Comparison of ENCODE assay signal across 20 cellular contexts in genomic region chr4:132488555-132488954, GRCh38.
A peak's percentile ranks its signal among the peaks of the same experiment; 100 is the strongest.
DNase-seq lines count a peak whose midpoint lies in the region; ATAC-seq, FAIRE-seq and TF ChIP-seq lines count a peak whose summit lies in the region.
"Had no signal": no experiment of that assay in that cellular context is flagged by ENCODE, and none has a peak within 500 bp of the region (broad histone marks: within the 10 kb centered on the region; RNA-seq: fewer than 3 reads in every experiment).

No MANE protein-coding gene starts in this region.

- H3K18ac ChIP-seq in H1 (ENCODE audit: extremely low read depth, low read length), result no peak overlapping the region

- CTCF ChIA-PET in HEK293 (lab: Yijun Ruan, JAX), result no interaction called here
- CTCF ChIA-PET in H1 (lab: Charles Lee; ENCODE audit: partially characterized antibody), result no interaction called here

- no peaks in the 10 kb centered on the region for H3K79me1 ChIP-seq in H1 (ENCODE audit: low read depth, low read length)

- 91% methylated on average over 3 of the region's 3 CpGs; no CpG with 5 or more reads in 1 of the 2 experiments for WGBS in H1 (ENCODE audit: extremely low coverage in 1 of 2, insufficient coverage in 1 of 2, insufficient read length in 1 of 2, insufficient replicate concordance in 2 of 2, low coverage in 1 of 2, low lambda C conversion rate in 2 of 2, missing lambda C conversion rate in 1 of 2), 2 experiments

- H2BK20ac ChIP-seq in H1 (ENCODE audit: low read length), result no peak overlapping the region

- no peak overlapping the region for H3K27ac ChIP-seq in HEK293 (ENCODE audit: extremely low read depth, low read depth, low read length)
- H3K27ac ChIP-seq in H1 (ENCODE audit: low read depth, low read length), result no peak overlapping the region
- H3K27ac ChIP-seq in iPS-20b (ENCODE audit: low read length), result no peak overlapping the region
- H3K27ac ChIP-seq: 22Rv1; A549; BLaER1 treated with 17β-estradiol and CSF1 and Interleukin-3, amounts not matched to agents 10 nM and 100 nM; C4-2B had no signal

- no peaks in the 10 kb centered on the region for H3K27me3 ChIP-seq in H1 (replicated peaks in 1 of 4; ENCODE audit: control insufficient read depth in 3 of 4, extremely low read depth in 1 of 4, insufficient read depth in 3 of 4, low read length in 3 of 4)
- H3K27me3 ChIP-seq in iPS-20b (ENCODE audit: insufficient read depth, low read length), result no peaks in the 10 kb centered on the region
- H3K27me3 ChIP-seq: BLaER1 treated with 17β-estradiol and CSF1 and Interleukin-3, amounts not matched to agents 10 nM and 100 nM had no signal

- no peak overlapping the region for H3K4me3 ChIP-seq in HEK293 (ENCODE audit: low read depth, low read length)
- 0 out of 8 replicates have a peak overlapping the region, but pooled peaks of 1 of the 4 experiments have one; percentile 39 for H3K4me3 ChIP-seq in H1 (ENCODE audit: extremely low read depth in 1 of 4, insufficient read depth in 2 of 4, low read depth in 3 of 4, low read length in 4 of 4)
- 0 out of 2 replicates have a peak overlapping the region, but pooled peaks have one; percentile 9 for H3K4me3 ChIP-seq in iPS-20b (ENCODE audit: low read length)
- H3K4me3 ChIP-seq: A549; BLaER1 treated with 17β-estradiol and CSF1 and Interleukin-3, amounts not matched to agents 10 nM and 100 nM; GM12878 had no signal

- no peak overlapping the region for H2BK12ac ChIP-seq in H1 (ENCODE audit: low read depth, low read length)

- DNase-seq in H1 (ENCODE audit: low read depth in 1 of 2, low spot score in 2 of 2) (no peak), putamen (ENCODE audit: low spot score) (no peak)
- DNase-seq: AML-193; Caco-2; Calu3; CD4-positive, alpha-beta T cell; CD8-positive, alpha-beta T cell; DND-41; EL; GDM1 had no signal

- no peak overlapping the region for H2BK15ac ChIP-seq in H1 (ENCODE audit: low read length)

- no peak overlapping the region for H4K91ac ChIP-seq in H1 (replicated peaks; ENCODE audit: insufficient read length, low read length)

- no peaks in the 10 kb centered on the region for H3K9me3 ChIP-seq in HEK293 (ENCODE audit: control insufficient read depth, insufficient read depth, low read depth, low read length)
- peaks cover 12 to 21% of the 10 kb centered on the region in 2 experiments for H3K9me3 ChIP-seq in H1 (ENCODE audit: insufficient read depth in 2 of 2, low read depth in 1 of 2, low read length in 1 of 2)
- peaks cover 31% of the 10 kb centered on the region for H3K9me3 ChIP-seq in iPS-20b (ENCODE audit: insufficient read depth, low read depth, low read length)
- H3K9me3 ChIP-seq: A549, Caco-2 had no signal

- no peak overlapping the region for H3K56ac ChIP-seq in H1 (replicated peaks; ENCODE audit: insufficient read length, low read depth, low read length)

- H3K9ac ChIP-seq in H1 (replicated peaks in 1 of 4; ENCODE audit: extremely low read depth in 1 of 4, low read depth in 3 of 4, low read length in 3 of 4), result no peak overlapping the region
- no peak overlapping the region for H3K9ac ChIP-seq in iPS-20b (ENCODE audit: low read depth, low read length)
- H3K9ac ChIP-seq: BLaER1 treated with 17β-estradiol and CSF1 and Interleukin-3, amounts not matched to agents 10 nM and 100 nM had no signal

- TF ChIP-seq EP300 in H1 (IDR thresholded peaks at IDR 0.05; ENCODE audit: borderline replicate concordance in 1 of 2, low read depth in 2 of 2, low read length in 2 of 2), result no peak

- no peak overlapping the region for H2BK120ac ChIP-seq in H1 (replicated peaks; ENCODE audit: low read depth, low read length)

- no peaks in the 10 kb centered on the region for H3K23me2 ChIP-seq in H1 (ENCODE audit: low read depth, low read length)

- ATAC-seq in HG02759 (IDR thresholded peaks at IDR 0.05; ENCODE audit: unreplicated experiment), result no peak
- ATAC-seq: A549; CD8-positive, alpha-beta T cell; GM12878 had no signal

- no peak for TF ChIP-seq RAD21 in H1 (IDR thresholded peaks at IDR 0.05 in 1 of 2, conservative IDR thresholded peaks at IDR 0.05 in 1 of 2; ENCODE audit: low read depth in 2 of 2, low read length in 2 of 2)

- no peak overlapping the region for H2BK5ac ChIP-seq in H1 (ENCODE audit: low read depth, low read length)

- TF ChIP-seq POLR2A in H1 (IDR thresholded peaks at IDR 0.05; ENCODE audit: control extremely low read depth in 1 of 2, low read depth in 2 of 2, low read length in 2 of 2), result no peak

- H3K36me3 ChIP-seq in HEK293 (ENCODE audit: control insufficient read depth in 2 of 2, insufficient read depth in 1 of 2, low read length in 2 of 2), result no peaks in the 10 kb centered on the region
- peaks cover 0 to 32% (median 5%) of the 10 kb centered on the region in 4 experiments; a peak in 3 of 8 replicates for H3K36me3 ChIP-seq in H1 (ENCODE audit: control insufficient read depth in 2 of 4, insufficient read depth in 4 of 4, low read length in 3 of 4)
- peaks cover 24% of the 10 kb centered on the region; the same call in 1 of the 2 replicates for H3K36me3 ChIP-seq in iPS-20b (ENCODE audit: insufficient read depth, low read depth, low read length)
- H3K36me3 ChIP-seq: BLaER1 treated with 17β-estradiol and CSF1 and Interleukin-3, amounts not matched to agents 10 nM and 100 nM had no signal

- no peak overlapping the region for H4K8ac ChIP-seq in H1 (ENCODE audit: extremely low read depth, insufficient read depth, low read length)

- H4K20me1 ChIP-seq in H1 (replicated peaks in 1 of 2; ENCODE audit: control insufficient read depth in 1 of 2, insufficient read depth in 2 of 2, low read length in 2 of 2), result no peaks in the 10 kb centered on the region
- H4K20me1 ChIP-seq: BLaER1 treated with 17β-estradiol and CSF1 and Interleukin-3, amounts not matched to agents 10 nM and 100 nM had no signal

- TF ChIP-seq CTCF in HEK293 (tag by site-specific recombination; IDR thresholded peaks at IDR 0.05) (no peak), H1 (IDR thresholded peaks at IDR 0.05; ENCODE audit: control extremely low read depth in 1 of 3, insufficient read depth in 1 of 3, low read depth in 1 of 3, low read length in 3 of 3) (no peak)

- no peak overlapping the region for H2AK5ac ChIP-seq in H1 (ENCODE audit: low read depth, low read length)

- no peaks in the 10 kb centered on the region for H3K79me2 ChIP-seq in H1 (ENCODE audit: control insufficient read depth in 1 of 2, insufficient read depth in 2 of 2, low read length in 2 of 2)

- H3K23ac ChIP-seq in H1 (ENCODE audit: insufficient read length), result no peak overlapping the region

- H4K5ac ChIP-seq in H1 (ENCODE audit: insufficient read length, low read depth, low read length), result no peak overlapping the region

- H2AFZ ChIP-seq in H1 (ENCODE audit: low read length), result no peak overlapping the region

- FAIRE-seq in H1 (lab: Jason Lieb, UNC), result no peak
- FAIRE-seq: A549, GM12878, GM12892, GM18507 had no signal

- H3K4ac ChIP-seq in H1 (replicated peaks; ENCODE audit: insufficient read length, low read depth, low read length), result no peak overlapping the region

- H3K4me1 ChIP-seq in HEK293 (ENCODE audit: control insufficient read depth, insufficient read depth, low read length) (no peaks in the 10 kb centered on the region), H1 (replicated peaks in 1 of 4; ENCODE audit: control insufficient read depth in 3 of 4, insufficient read depth in 4 of 4, low read length in 3 of 4) (peaks cover 0 to 11% (median 4%) of the 10 kb centered on the region in 4 experiments; a peak in 3 of 7 replicates), iPS-20b (ENCODE audit: insufficient read depth, low read length) (peaks cover 17% of the 10 kb centered on the region; the same call in 1 of the 2 replicates)
- H3K4me1 ChIP-seq: A549; BLaER1 treated with 17β-estradiol and CSF1 and Interleukin-3, amounts not matched to agents 10 nM and 100 nM; Caco-2 had no signal

- POLR2A ChIA-PET in HEK293 (lab: Yijun Ruan, JAX) (no interaction called here), H1 (lab: Charles Lee; ENCODE audit: partially characterized antibody) (no interaction called here)

- H3K4me2 ChIP-seq in H1 (ENCODE audit: insufficient read depth in 1 of 2, low read depth in 2 of 2, low read length in 2 of 2), result no peak overlapping the region
- H3K4me2 ChIP-seq: A549; BLaER1 treated with 17β-estradiol and CSF1 and Interleukin-3, amounts not matched to agents 10 nM and 100 nM had no signal

- no peak overlapping the region for H3K14ac ChIP-seq in H1 (ENCODE audit: insufficient read length)

TF ChIP-seq in HEK293, 187 proteins besides CTCF, POLR2A, EP300 and RAD21:
- TF ChIP-seq SP7 (tag by site-specific recombination; IDR thresholded peaks at IDR 0.05), result no peak
- peak; percentile 63 for TF ChIP-seq SETDB1 (IDR thresholded peaks at IDR 0.05; ENCODE audit: insufficient read length, low read length)
- TF ChIP-seq TRIM28 (IDR thresholded peaks at IDR 0.05; ENCODE audit: borderline replicate concordance, low read length), result no peak
- TF ChIP-seq KLF1 (tag by site-specific recombination; IDR thresholded peaks at IDR 0.05), result no peak
TF ChIP-seq in HEK293: peak in this region for 1.

TF ChIP-seq in H1, 55 proteins besides CTCF, POLR2A, EP300 and RAD21 (continues in another document):
- TF ChIP-seq JUN (IDR thresholded peaks at IDR 0.05; ENCODE audit: low read depth, low read length) (no peak), HDAC6 (IDR thresholded peaks at IDR 0.05; ENCODE audit: low read depth, low read length) (no peak), KDM1A (IDR thresholded peaks at IDR 0.05; ENCODE audit: borderline replicate concordance, low read length) (peak; percentile 87), HDAC2 (IDR thresholded peaks at IDR 0.05; ENCODE audit: borderline replicate concordance in 1 of 2, low read depth in 2 of 2, low read length in 2 of 2) (0 out of 4 replicates have a peak, but pooled peaks of 1 of the 2 experiments have one; percentile 53), GTF2F1 (IDR thresholded peaks at IDR 0.05; ENCODE audit: borderline replicate concordance, low read depth, low read length) (no peak), YY1 (IDR thresholded peaks at IDR 0.05; ENCODE audit: low read depth, low read length) (no peak), CEBPB (IDR thresholded peaks at IDR 0.05; ENCODE audit: low read depth, low read length) (no peak), JUND (IDR thresholded peaks at IDR 0.05; ENCODE audit: low read length) (no peak), POU5F1 (IDR thresholded peaks at IDR 0.05; ENCODE audit: low read depth, low read length) (0 out of 2 replicates have a peak, but pooled peaks have one; percentile 37)
- TF ChIP-seq, protein P1, sequence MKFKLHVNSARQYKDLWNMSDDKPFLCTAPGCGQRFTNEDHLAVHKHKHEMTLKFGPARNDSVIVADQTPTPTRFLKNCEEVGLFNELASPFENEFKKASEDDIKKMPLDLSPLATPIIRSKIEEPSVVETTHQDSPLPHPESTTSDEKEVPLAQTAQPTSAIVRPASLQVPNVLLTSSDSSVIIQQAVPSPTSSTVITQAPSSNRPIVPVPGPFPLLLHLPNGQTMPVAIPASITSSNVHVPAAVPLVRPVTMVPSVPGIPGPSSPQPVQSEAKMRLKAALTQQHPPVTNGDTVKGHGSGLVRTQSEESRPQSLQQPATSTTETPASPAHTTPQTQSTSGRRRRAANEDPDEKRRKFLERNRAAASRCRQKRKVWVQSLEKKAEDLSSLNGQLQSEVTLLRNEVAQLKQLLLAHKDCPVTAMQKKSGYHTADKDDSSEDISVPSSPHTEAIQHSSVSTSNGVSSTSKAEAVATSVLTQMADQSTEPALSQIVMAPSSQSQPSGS (IDR thresholded peaks at IDR 0.05; ENCODE audit: low read length), result no peak
